Comparison of ENCODE assay signal across 8 cellular contexts in the genomic region with DNA sequence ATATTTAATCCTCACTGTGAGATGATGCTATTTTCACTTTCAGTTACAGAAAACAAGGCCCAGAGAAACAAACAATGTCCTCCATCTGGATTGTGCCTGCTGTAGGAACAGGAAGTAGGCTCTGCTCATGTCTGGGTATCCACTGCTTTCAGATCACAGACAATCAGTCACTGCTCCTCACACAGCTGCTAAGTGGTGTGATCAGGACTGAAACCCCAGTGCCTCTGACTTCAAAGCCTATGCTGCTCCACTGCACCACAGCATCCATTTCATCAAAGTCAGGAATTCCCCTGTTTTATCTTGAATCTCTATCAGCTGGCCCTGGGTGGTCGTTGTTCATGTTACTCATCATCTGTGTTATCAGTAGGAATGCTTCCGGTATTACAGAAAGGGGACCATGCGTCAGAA.
DNase-seq lines count a peak whose midpoint lies in the region; ATAC-seq, FAIRE-seq and TF ChIP-seq lines count a peak whose summit lies in the region.

No MANE protein-coding gene starts in this region.

- H3K36me3 Mint-ChIP-seq in activated naive CD4-positive, alpha-beta T cell treated with anti-CD3 and anti-CD28 coated beads, Interleukin-2, amount 10 ng/mL, durations not matched to agents 7 days and 5 days, result peaks cover 17% of the 10 kb centered on the region

- no peak for FAIRE-seq in small intestine (lab: Jason Lieb, UNC)

- TF ChIP-seq CTCF in left ventricle myocardium inferior (IDR thresholded peaks at IDR 0.05; ENCODE audit: borderline replicate concordance), result no peak

- DNase-seq in left ventricle myocardium inferior (no peak), left cardiac atrium (no peak), small intestine (no peak), NCI-H2107 treated with DMSO at 0.1 percent for 48 hours (lab: John Stamatoyannopoulos, UW; ENCODE audit: unreplicated experiment) (no peak), NCI-H446 (lab: John Stamatoyannopoulos, UW) (no peak)
- DNase-seq in activated naive CD4-positive, alpha-beta T cell treated with anti-CD3 and anti-CD28 coated beads, Interleukin-2, amount 10 ng/mL, durations not matched to agents 7 days and 5 days, result peak; percentile 73
- DNase-seq in stimulated activated CD4-positive, alpha-beta T cell treated with anti-CD3 and anti-CD28 coated beads, Interleukin-4, amount 100 ng/mL, for 24 hours, result peak; percentile 57

- H3K9me3 ChIP-seq in left ventricle myocardium inferior (replicated peaks), result peaks cover 18% of the 10 kb centered on the region
- no peaks in the 10 kb centered on the region for H3K9me3 ChIP-seq in small intestine (ENCODE audit: control insufficient read depth, low read depth)

- peaks cover 20% of the 10 kb centered on the region for H3K9me3 Mint-ChIP-seq in activated naive CD4-positive, alpha-beta T cell treated with anti-CD3 and anti-CD28 coated beads, Interleukin-2, amount 10 ng/mL, durations not matched to agents 7 days and 5 days

- H3K4me1 ChIP-seq in left ventricle myocardium inferior (peaks cover 17% of the 10 kb centered on the region), small intestine (ENCODE audit: control insufficient read depth in 2 of 2, insufficient read depth in 1 of 2, low read depth in 1 of 2, low read length in 1 of 2) (no peaks in the 10 kb centered on the region)

- H3K27ac Mint-ChIP-seq in activated naive CD4-positive, alpha-beta T cell treated with anti-CD3 and anti-CD28 coated beads, Interleukin-2, amount 10 ng/mL, durations not matched to agents 7 days and 5 days, result peak overlapping the region; percentile 90

- peaks cover 66% of the 10 kb centered on the region for H3K4me1 Mint-ChIP-seq in activated naive CD4-positive, alpha-beta T cell treated with anti-CD3 and anti-CD28 coated beads, Interleukin-2, amount 10 ng/mL, durations not matched to agents 7 days and 5 days

- ATAC-seq in left cardiac atrium (no peak), HG03457 (IDR thresholded peaks at IDR 0.05; ENCODE audit: unreplicated experiment) (peak; percentile 95)

- H3K27me3 ChIP-seq in left ventricle myocardium inferior (ENCODE audit: low read depth) (no peaks in the 10 kb centered on the region), small intestine (ENCODE audit: control insufficient read depth in 2 of 2, insufficient read depth in 2 of 2, low read length in 2 of 2) (no peaks in the 10 kb centered on the region)

- H3K27ac ChIP-seq in left ventricle myocardium inferior (replicated peaks) (peak overlapping the region; percentile 24), small intestine (ENCODE audit: low read depth in 1 of 2, low read length in 1 of 2) (no peak overlapping the region)

- no peaks in the 10 kb centered on the region for H3K36me3 ChIP-seq in left ventricle myocardium inferior
- H3K36me3 ChIP-seq in small intestine (ENCODE audit: control insufficient read depth in 2 of 2, insufficient read depth in 2 of 2, low read length in 2 of 2), result no peaks in the 10 kb centered on the region

- intact Hi-C loops in left ventricle myocardium inferior (cut with micrococcal nuclease) (loop anchor here (10.0 kb wide), 1 partner anchor 302 kb away; a partner anchor contains a TSS), left cardiac atrium (cut with DNase I) (no loop called here)

- no peak overlapping the region for H3K4me3 Mint-ChIP-seq in activated naive CD4-positive, alpha-beta T cell treated with anti-CD3 and anti-CD28 coated beads, Interleukin-2, amount 10 ng/mL, durations not matched to agents 7 days and 5 days

- H3K27me3 Mint-ChIP-seq in activated naive CD4-positive, alpha-beta T cell treated with anti-CD3 and anti-CD28 coated beads, Interleukin-2, amount 10 ng/mL, durations not matched to agents 7 days and 5 days, result no peaks in the 10 kb centered on the region

- CTCF ChIA-PET in activated naive CD4-positive, alpha-beta T cell treated with anti-CD3 and anti-CD28 coated beads, Interleukin-2, amount 10 ng/mL, durations not matched to agents 7 days and 5 days (lab: Charles Lee), result interaction anchor here (6.1 kb wide), 1 partner anchor 304 kb away, joined by 33 read pairs; a partner anchor contains a TSS

- no peak overlapping the region for H3K4me3 ChIP-seq in left ventricle myocardium inferior
- H3K4me3 ChIP-seq in small intestine (ENCODE audit: low read depth in 1 of 2, low read length in 2 of 2), result no peak overlapping the region

- WGBS in small intestine, 3 donors, result 48 to 55% (median 51%) methylated on average over 3 of the region's 3 CpGs

Comparison
In these comparisons a context has a peak if more than half of its experiments do, and no peak if none do; other contexts are left out.
1. DNase-seq: peak in activated naive CD4-positive, alpha-beta T cell treated with anti-CD3 and anti-CD28 coated beads, Interleukin-2, amount 10 ng/mL, durations not matched to agents 7 days and 5 days (single experiment) and stimulated activated CD4-positive, alpha-beta T cell treated with anti-CD3 and anti-CD28 coated beads, Interleukin-4, amount 100 ng/mL, for 24 hours (single experiment); none in left ventricle myocardium inferior (single experiment), left cardiac atrium (single experiment), small intestine (single experiment), NCI-H2107 treated with DMSO at 0.1 percent for 48 hours (single experiment) and NCI-H446 (0 of 2).